1 cellular context compared by ENCODE assay signal in the genomic region with DNA sequence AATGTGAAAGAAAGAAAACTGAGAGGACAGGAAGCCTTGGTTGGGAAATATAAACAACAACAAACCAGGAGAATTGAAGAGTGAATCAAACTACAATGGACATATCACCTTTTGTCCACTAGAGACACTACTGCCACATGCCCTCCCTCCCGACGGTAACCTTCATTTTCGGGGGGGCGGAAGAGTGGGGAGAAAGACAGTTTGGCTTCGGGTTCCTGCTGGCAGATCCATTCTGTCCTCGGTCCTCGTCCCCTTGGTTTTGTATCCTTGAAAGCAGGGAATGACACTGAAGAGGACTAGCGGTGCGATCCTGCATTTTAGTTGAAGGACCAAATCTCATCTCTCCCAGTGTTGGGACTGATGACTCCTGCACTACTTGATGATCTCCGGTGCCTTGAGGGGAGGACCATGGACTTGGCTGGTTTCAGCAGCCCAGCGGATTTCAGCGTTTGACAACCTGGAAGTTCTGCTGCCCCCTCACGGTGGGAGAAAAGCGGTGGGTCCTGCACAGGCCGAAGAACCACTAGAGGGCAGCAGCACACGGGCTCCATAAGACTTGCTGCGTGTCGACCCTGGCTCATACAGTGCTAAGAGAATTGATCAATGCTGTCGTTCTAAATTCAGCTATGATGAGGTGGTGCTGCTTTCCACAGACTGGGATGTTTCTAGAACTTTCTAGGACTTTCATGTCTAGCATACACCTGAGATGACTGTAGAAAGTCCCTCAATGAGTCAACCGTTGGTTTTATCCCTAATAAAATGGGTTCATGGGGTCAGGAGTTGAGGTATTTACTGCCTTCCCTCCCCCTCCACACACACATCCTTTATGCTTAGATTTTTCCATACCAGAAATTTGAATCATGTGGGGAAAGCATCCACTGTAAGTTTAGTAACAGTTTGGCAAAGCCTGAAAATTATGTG.
TF ChIP-seq lines count a peak whose summit lies in the region.

No MANE protein-coding gene starts in this region.

TF ChIP-seq in HepG2, 621 proteins besides CTCF, POLR2A, EP300 and RAD21 (continued from another document and continues in another):
- TF ChIP-seq, protein P1, sequence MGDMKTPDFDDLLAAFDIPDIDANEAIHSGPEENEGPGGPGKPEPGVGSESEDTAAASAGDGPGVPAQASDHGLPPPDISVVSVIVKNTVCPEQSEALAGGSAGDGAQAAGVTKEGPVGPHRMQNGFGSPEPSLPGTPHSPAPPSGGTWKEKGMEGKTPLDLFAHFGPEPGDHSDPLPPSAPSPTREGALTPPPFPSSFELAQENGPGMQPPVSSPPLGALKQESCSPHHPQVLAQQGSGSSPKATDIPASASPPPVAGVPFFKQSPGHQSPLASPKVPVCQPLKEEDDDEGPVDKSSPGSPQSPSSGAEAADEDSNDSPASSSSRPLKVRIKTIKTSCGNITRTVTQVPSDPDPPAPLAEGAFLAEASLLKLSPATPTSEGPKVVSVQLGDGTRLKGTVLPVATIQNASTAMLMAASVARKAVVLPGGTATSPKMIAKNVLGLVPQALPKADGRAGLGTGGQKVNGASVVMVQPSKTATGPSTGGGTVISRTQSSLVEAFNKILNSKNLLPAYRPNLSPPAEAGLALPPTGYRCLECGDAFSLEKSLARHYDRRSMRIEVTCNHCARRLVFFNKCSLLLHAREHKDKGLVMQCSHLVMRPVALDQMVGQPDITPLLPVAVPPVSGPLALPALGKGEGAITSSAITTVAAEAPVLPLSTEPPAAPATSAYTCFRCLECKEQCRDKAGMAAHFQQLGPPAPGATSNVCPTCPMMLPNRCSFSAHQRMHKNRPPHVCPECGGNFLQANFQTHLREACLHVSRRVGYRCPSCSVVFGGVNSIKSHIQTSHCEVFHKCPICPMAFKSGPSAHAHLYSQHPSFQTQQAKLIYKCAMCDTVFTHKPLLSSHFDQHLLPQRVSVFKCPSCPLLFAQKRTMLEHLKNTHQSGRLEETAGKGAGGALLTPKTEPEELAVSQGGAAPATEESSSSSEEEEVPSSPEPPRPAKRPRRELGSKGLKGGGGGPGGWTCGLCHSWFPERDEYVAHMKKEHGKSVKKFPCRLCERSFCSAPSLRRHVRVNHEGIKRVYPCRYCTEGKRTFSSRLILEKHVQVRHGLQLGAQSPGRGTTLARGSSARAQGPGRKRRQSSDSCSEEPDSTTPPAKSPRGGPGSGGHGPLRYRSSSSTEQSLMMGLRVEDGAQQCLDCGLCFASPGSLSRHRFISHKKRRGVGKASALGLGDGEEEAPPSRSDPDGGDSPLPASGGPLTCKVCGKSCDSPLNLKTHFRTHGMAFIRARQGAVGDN (CRISPR knock-in tag; IDR thresholded peaks at IDR 0.05), result peak; percentile 74
- TF ChIP-seq XRCC5 (optimal IDR thresholded peaks at IDR 0.05; ENCODE audit: low read length) (peak; percentile 99), ZNF230 (CRISPR knock-in tag; IDR thresholded peaks at IDR 0.05) (peak; percentile 81; the same call in 1 of the 2 replicates), ARID2 (CRISPR knock-in tag; IDR thresholded peaks at IDR 0.05; ENCODE audit: borderline replicate concordance) (no peak), ZNF326 (CRISPR knock-in tag; IDR thresholded peaks at IDR 0.05; ENCODE audit: borderline replicate concordance) (no peak), HMG20A (CRISPR knock-in tag; IDR thresholded peaks at IDR 0.05; ENCODE audit: borderline replicate concordance) (0 out of 2 replicates have a peak, but pooled peaks have one; percentile 47), SRSF1 (optimal IDR thresholded peaks at IDR 0.05; ENCODE audit: low read depth, low read length) (no peak), HMG20B (CRISPR knock-in tag; conservative IDR thresholded peaks at IDR 0.05) (0 out of 2 replicates have a peak, but pooled peaks have one; percentile 60), HDAC1 (CRISPR knock-in tag; IDR thresholded peaks at IDR 0.05) (peak; percentile 67), CCAR2 (optimal IDR thresholded peaks at IDR 0.05; ENCODE audit: low read depth, low read length) (peak; percentile 62), THYN1 (CRISPR knock-in tag; IDR thresholded peaks at IDR 0.05; ENCODE audit: borderline replicate concordance, low read depth) (no peak), ZNF557 (CRISPR knock-in tag; IDR thresholded peaks at IDR 0.05) (peak; percentile 59; the same call in 1 of the 2 replicates), STAG1 (CRISPR knock-in tag; IDR thresholded peaks at IDR 0.05) (peak; percentile 90), ZNF879 (CRISPR knock-in tag; IDR thresholded peaks at IDR 0.05) (no peak), ZSCAN9 (CRISPR knock-in tag; IDR thresholded peaks at IDR 0.05; ENCODE audit: borderline replicate concordance) (0 out of 2 replicates have a peak, but pooled peaks have one; percentile 43), TRIM24 (CRISPR knock-in tag; IDR thresholded peaks at IDR 0.05) (no peak), ZNF562 (CRISPR knock-in tag; IDR thresholded peaks at IDR 0.05; ENCODE audit: borderline replicate concordance) (no peak), SIN3A (IDR thresholded peaks at IDR 0.05; ENCODE audit: borderline replicate concordance, low read depth, low read length) (0 out of 2 replicates have a peak, but pooled peaks have one; percentile 36), KLF6 (CRISPR knock-in tag; IDR thresholded peaks at IDR 0.05) (peak; percentile 74; the same call in 1 of the 2 replicates), HOXA3 (CRISPR knock-in tag; IDR thresholded peaks at IDR 0.05) (peak; percentile 74), MTF1 (CRISPR knock-in tag; IDR thresholded peaks at IDR 0.05) (no peak), AKAP8 (CRISPR knock-in tag; IDR thresholded peaks at IDR 0.05) (no peak), HNRNPH1 (optimal IDR thresholded peaks at IDR 0.05; ENCODE audit: low read depth, low read length) (no peak), YY1 (IDR thresholded peaks at IDR 0.05; ENCODE audit: insufficient read depth, insufficient replicate concordance, low read depth, low read length) (peak; percentile 52), ZNF124 (CRISPR knock-in tag; IDR thresholded peaks at IDR 0.05) (peak; percentile 74; the same call in 1 of the 2 replicates), MAF1 (CRISPR knock-in tag; IDR thresholded peaks at IDR 0.05; ENCODE audit: borderline replicate concordance) (no peak), ZNF44 (CRISPR knock-in tag; IDR thresholded peaks at IDR 0.05) (peak; percentile 83; the same call in 1 of the 2 replicates), ZNF572 (CRISPR knock-in tag; IDR thresholded peaks at IDR 0.05) (0 out of 2 replicates have a peak, but pooled peaks have one; percentile 53), ZKSCAN1 (IDR thresholded peaks at IDR 0.05; ENCODE audit: low read length) (0 out of 2 replicates have a peak, but pooled peaks have one; percentile 18), SP5 (CRISPR knock-in tag; IDR thresholded peaks at IDR 0.05; ENCODE audit: borderline replicate concordance, low read depth) (0 out of 2 replicates have a peak, but pooled peaks have one; percentile 19), HHEX (CRISPR knock-in tag; IDR thresholded peaks at IDR 0.05) (no peak), FOXK2 (IDR thresholded peaks at IDR 0.05) (no peak)
- TF ChIP-seq, protein P2, sequence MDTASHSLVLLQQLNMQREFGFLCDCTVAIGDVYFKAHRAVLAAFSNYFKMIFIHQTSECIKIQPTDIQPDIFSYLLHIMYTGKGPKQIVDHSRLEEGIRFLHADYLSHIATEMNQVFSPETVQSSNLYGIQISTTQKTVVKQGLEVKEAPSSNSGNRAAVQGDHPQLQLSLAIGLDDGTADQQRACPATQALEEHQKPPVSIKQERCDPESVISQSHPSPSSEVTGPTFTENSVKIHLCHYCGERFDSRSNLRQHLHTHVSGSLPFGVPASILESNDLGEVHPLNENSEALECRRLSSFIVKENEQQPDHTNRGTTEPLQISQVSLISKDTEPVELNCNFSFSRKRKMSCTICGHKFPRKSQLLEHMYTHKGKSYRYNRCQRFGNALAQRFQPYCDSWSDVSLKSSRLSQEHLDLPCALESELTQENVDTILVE (CRISPR knock-in tag; IDR thresholded peaks at IDR 0.05), result 0 out of 2 replicates have a peak, but pooled peaks have one; percentile 61
- TF ChIP-seq, protein P3, sequence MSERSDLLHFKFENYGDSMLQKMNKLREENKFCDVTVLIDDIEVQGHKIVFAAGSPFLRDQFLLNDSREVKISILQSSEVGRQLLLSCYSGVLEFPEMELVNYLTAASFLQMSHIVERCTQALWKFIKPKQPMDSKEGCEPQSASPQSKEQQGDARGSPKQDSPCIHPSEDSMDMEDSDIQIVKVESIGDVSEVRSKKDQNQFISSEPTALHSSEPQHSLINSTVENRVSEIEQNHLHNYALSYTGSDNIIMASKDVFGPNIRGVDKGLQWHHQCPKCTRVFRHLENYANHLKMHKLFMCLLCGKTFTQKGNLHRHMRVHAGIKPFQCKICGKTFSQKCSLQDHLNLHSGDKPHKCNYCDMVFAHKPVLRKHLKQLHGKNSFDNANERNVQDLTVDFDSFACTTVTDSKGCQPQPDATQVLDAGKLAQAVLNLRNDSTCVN (CRISPR knock-in tag; IDR thresholded peaks at IDR 0.05; ENCODE audit: borderline replicate concordance), result 0 out of 2 replicates have a peak, but pooled peaks have one; percentile 37
- TF ChIP-seq, protein P4, sequence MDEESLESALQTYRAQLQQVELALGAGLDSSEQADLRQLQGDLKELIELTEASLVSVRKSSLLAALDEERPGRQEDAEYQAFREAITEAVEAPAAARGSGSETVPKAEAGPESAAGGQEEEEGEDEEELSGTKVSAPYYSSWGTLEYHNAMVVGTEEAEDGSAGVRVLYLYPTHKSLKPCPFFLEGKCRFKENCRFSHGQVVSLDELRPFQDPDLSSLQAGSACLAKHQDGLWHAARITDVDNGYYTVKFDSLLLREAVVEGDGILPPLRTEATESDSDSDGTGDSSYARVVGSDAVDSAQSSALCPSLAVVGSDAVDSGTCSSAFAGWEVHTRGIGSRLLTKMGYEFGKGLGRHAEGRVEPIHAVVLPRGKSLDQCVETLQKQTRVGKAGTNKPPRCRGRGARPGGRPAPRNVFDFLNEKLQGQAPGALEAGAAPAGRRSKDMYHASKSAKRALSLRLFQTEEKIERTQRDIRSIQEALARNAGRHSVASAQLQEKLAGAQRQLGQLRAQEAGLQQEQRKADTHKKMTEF (CRISPR knock-in tag; IDR thresholded peaks at IDR 0.05), result peak; percentile 73; the same call in 1 of the 2 replicates
- TF ChIP-seq, protein P5, sequence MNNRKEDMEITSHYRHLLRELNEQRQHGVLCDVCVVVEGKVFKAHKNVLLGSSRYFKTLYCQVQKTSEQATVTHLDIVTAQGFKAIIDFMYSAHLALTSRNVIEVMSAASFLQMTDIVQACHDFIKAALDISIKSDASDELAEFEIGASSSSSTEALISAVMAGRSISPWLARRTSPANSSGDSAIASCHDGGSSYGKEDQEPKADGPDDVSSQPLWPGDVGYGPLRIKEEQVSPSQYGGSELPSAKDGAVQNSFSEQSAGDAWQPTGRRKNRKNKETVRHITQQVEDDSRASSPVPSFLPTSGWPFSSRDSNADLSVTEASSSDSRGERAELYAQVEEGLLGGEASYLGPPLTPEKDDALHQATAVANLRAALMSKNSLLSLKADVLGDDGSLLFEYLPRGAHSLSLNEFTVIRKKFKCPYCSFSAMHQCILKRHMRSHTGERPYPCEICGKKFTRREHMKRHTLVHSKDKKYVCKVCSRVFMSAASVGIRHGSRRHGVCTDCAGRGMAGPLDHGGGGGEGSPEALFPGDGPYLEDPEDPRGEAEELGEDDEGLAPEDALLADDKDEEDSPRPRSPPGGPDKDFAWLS (CRISPR knock-in tag; IDR thresholded peaks at IDR 0.05; ENCODE audit: borderline replicate concordance), result peak; percentile 29; the same call in 1 of the 2 replicates
- TF ChIP-seq, protein P6, sequence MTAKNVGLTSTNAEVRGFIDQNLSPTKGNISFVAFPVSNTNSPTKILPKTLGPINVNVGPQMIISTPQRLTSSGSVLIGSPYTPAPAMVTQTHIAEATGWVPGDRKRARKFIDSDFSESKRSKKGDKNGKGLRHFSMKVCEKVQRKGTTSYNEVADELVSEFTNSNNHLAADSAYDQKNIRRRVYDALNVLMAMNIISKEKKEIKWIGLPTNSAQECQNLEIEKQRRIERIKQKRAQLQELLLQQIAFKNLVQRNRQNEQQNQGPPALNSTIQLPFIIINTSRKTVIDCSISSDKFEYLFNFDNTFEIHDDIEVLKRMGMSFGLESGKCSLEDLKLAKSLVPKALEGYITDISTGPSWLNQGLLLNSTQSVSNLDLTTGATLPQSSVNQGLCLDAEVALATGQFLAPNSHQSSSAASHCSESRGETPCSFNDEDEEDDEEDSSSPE (CRISPR knock-in tag; IDR thresholded peaks at IDR 0.05), result no peak
- TF ChIP-seq, protein P7, sequence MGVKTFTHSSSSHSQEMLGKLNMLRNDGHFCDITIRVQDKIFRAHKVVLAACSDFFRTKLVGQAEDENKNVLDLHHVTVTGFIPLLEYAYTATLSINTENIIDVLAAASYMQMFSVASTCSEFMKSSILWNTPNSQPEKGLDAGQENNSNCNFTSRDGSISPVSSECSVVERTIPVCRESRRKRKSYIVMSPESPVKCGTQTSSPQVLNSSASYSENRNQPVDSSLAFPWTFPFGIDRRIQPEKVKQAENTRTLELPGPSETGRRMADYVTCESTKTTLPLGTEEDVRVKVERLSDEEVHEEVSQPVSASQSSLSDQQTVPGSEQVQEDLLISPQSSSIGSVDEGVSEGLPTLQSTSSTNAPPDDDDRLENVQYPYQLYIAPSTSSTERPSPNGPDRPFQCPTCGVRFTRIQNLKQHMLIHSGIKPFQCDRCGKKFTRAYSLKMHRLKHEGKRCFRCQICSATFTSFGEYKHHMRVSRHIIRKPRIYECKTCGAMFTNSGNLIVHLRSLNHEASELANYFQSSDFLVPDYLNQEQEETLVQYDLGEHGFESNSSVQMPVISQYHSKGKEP (CRISPR knock-in tag; IDR thresholded peaks at IDR 0.05), result no peak
- TF ChIP-seq, protein P8, sequence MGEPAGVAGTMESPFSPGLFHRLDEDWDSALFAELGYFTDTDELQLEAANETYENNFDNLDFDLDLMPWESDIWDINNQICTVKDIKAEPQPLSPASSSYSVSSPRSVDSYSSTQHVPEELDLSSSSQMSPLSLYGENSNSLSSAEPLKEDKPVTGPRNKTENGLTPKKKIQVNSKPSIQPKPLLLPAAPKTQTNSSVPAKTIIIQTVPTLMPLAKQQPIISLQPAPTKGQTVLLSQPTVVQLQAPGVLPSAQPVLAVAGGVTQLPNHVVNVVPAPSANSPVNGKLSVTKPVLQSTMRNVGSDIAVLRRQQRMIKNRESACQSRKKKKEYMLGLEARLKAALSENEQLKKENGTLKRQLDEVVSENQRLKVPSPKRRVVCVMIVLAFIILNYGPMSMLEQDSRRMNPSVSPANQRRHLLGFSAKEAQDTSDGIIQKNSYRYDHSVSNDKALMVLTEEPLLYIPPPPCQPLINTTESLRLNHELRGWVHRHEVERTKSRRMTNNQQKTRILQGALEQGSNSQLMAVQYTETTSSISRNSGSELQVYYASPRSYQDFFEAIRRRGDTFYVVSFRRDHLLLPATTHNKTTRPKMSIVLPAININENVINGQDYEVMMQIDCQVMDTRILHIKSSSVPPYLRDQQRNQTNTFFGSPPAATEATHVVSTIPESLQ (CRISPR knock-in tag; conservative IDR thresholded peaks at IDR 0.05), result 0 out of 2 replicates have a peak, but pooled peaks have one; percentile 38
